ENCODE assay signal across 8 cellular contexts in genomic region chr14:91573528-91573893, GRCh38.
A peak's percentile ranks its signal among the peaks of the same experiment; 100 is the strongest.
DNase-seq lines count a peak whose midpoint lies in the region; ATAC-seq and TF ChIP-seq lines count a peak whose summit lies in the region.

No MANE protein-coding gene starts in this region.

- peaks cover 0 to 4% (median 0%) of the 10 kb centered on the region in 10 experiments; a peak in 1 of 20 replicates for H3K4me1 ChIP-seq in BLaER1 treated with 17β-estradiol and CSF1 and Interleukin-3, amounts not matched to agents 10 nM and 100 nM
- peaks cover 10% of the 10 kb centered on the region for H3K4me1 ChIP-seq in HUES6 (ENCODE audit: control insufficient read depth, insufficient read depth, low read length)
- H3K4me1 ChIP-seq in mammary epithelial cell (ENCODE audit: insufficient read depth, low read length), result peaks cover 7% of the 10 kb centered on the region

- no peaks in the 10 kb centered on the region for H4K20me1 ChIP-seq in BLaER1 treated with 17β-estradiol and CSF1 and Interleukin-3, amounts not matched to agents 10 nM and 100 nM
- no peaks in the 10 kb centered on the region for H4K20me1 ChIP-seq in mammary epithelial cell (ENCODE audit: insufficient read depth, low read length)

- DNase-seq in mammary epithelial cell (no peak), H4 (ENCODE audit: low spot score) (no peak), NCI-H1694 (lab: John Stamatoyannopoulos, UW) (no peak)
- no peak for DNase-seq in natural killer cell treated with Interleukin-12 subunit alpha and Interleukin-12 subunit beta and Interleukin-15 and Interleukin-18, amount 100 ng/mL, for 72 hours (ENCODE audit: low spot score)

- H3K27me3 Mint-ChIP-seq in natural killer cell treated with Interleukin-12 subunit alpha and Interleukin-12 subunit beta and Interleukin-15 and Interleukin-18, amount 100 ng/mL, for 72 hours, result peaks cover 28 to 31% of the 10 kb centered on the region in 2 donors

- peak overlapping the region in 6 of 10 experiments; percentile 37 to 56 (median 51); a peak in 8 of 20 replicates for H3K4me3 ChIP-seq in BLaER1 treated with 17β-estradiol and CSF1 and Interleukin-3, amounts not matched to agents 10 nM and 100 nM
- peak overlapping the region; percentile 84 for H3K4me3 ChIP-seq in HUES6 (ENCODE audit: low read depth, low read length)
- peak overlapping the region in 2 of 3 experiments; percentile 46 to 48 for H3K4me3 ChIP-seq in mammary epithelial cell (replicated peaks in 1 of 3; ENCODE audit: insufficient read depth in 1 of 3, low read depth in 2 of 3, low read length in 3 of 3)

- in situ Hi-C loops in mammary epithelial cell (cut with MboI; ENCODE audit: low sequenced_read_pairs in 2 of 2), result no loop called here

- intact Hi-C loops in mammary epithelial cell (cut with micrococcal nuclease), result no loop called here

- no peak for ATAC-seq in natural killer cell treated with Interleukin-12 subunit alpha and Interleukin-12 subunit beta and Interleukin-15 and Interleukin-18, amount 100 ng/mL, for 72 hours
- ATAC-seq in HG03139 (IDR thresholded peaks at IDR 0.05; ENCODE audit: unreplicated experiment) (no peak), GM18870 (IDR thresholded peaks at IDR 0.05; ENCODE audit: unreplicated experiment) (no peak)

- H3K4me3 Mint-ChIP-seq in natural killer cell treated with Interleukin-12 subunit alpha and Interleukin-12 subunit beta and Interleukin-15 and Interleukin-18, amount 100 ng/mL, for 72 hours, result peak overlapping the region; percentile 80

- peaks cover 14% of the 10 kb centered on the region in 2 donors for H3K4me1 Mint-ChIP-seq in natural killer cell treated with Interleukin-12 subunit alpha and Interleukin-12 subunit beta and Interleukin-15 and Interleukin-18, amount 100 ng/mL, for 72 hours (ENCODE audit: low read depth in 2 of 2)

- H3K27ac ChIP-seq in BLaER1 treated with 17β-estradiol and CSF1 and Interleukin-3, amounts not matched to agents 10 nM and 100 nM, result no peak overlapping the region
- H3K27ac ChIP-seq in HUES6 (ENCODE audit: low read depth, low read length), result no peak overlapping the region
- H3K27ac ChIP-seq in mammary epithelial cell (ENCODE audit: insufficient read depth, low read depth, low read length), result no peak overlapping the region

- H3K79me2 ChIP-seq in mammary epithelial cell (ENCODE audit: insufficient read depth, low read length), result no peaks in the 10 kb centered on the region

- H3K9me3 ChIP-seq in BLaER1 treated with 17β-estradiol and CSF1 and Interleukin-3, amounts not matched to agents 10 nM and 100 nM (replicated peaks in 1 of 11), result peaks cover 10 to 33% (median 20%) of the 10 kb centered on the region in 11 experiments; a peak in 20 of 22 replicates
- H3K9me3 ChIP-seq in HUES6 (ENCODE audit: control insufficient read depth, insufficient read depth, low read depth, low read length), result peaks cover 13% of the 10 kb centered on the region
- no peaks in the 10 kb centered on the region for H3K9me3 ChIP-seq in mammary epithelial cell (replicated peaks; ENCODE audit: insufficient read depth, low read length)

- no peak overlapping the region for H3K27ac Mint-ChIP-seq in natural killer cell treated with Interleukin-12 subunit alpha and Interleukin-12 subunit beta and Interleukin-15 and Interleukin-18, amount 100 ng/mL, for 72 hours

- CTCF ChIA-PET in mammary epithelial cell (lab: Charles Lee; ENCODE audit: low non-redundant PET), result no interaction called here

- H3K9ac ChIP-seq in BLaER1 treated with 17β-estradiol and CSF1 and Interleukin-3, amounts not matched to agents 10 nM and 100 nM, result no peak overlapping the region
- H3K9ac ChIP-seq in HUES6 (ENCODE audit: low read length) (no peak overlapping the region), mammary epithelial cell (ENCODE audit: insufficient read depth, low read length) (no peak overlapping the region)

- dilution Hi-C loops in mammary epithelial cell (cut with HindIII; ENCODE audit: low sequenced_read_pairs), result no loop called here

- H3K9me3 Mint-ChIP-seq in natural killer cell treated with Interleukin-12 subunit alpha and Interleukin-12 subunit beta and Interleukin-15 and Interleukin-18, amount 100 ng/mL, for 72 hours, result no peaks in the 10 kb centered on the region

- H3K36me3 Mint-ChIP-seq in natural killer cell treated with Interleukin-12 subunit alpha and Interleukin-12 subunit beta and Interleukin-15 and Interleukin-18, amount 100 ng/mL, for 72 hours, result no peaks in the 10 kb centered on the region

- H3K4me2 ChIP-seq in BLaER1 treated with 17β-estradiol and CSF1 and Interleukin-3, amounts not matched to agents 10 nM and 100 nM, result peak overlapping the region in 10 of 11 experiments; percentile 54 to 82 (median 72); a peak in 12 of 22 replicates
- peak overlapping the region; percentile 94 for H3K4me2 ChIP-seq in mammary epithelial cell (ENCODE audit: insufficient read depth, low read depth, low read length)

- H3K36me3 ChIP-seq in BLaER1 treated with 17β-estradiol and CSF1 and Interleukin-3, amounts not matched to agents 10 nM and 100 nM, result no peaks in the 10 kb centered on the region
- H3K36me3 ChIP-seq in HUES6 (ENCODE audit: control insufficient read depth, insufficient read depth, low read length), result no peaks in the 10 kb centered on the region
- H3K36me3 ChIP-seq in mammary epithelial cell (ENCODE audit: insufficient read depth, low read length), result no peaks in the 10 kb centered on the region

- H3K27me3 ChIP-seq in BLaER1 treated with 17β-estradiol and CSF1 and Interleukin-3, amounts not matched to agents 10 nM and 100 nM, result peaks cover 25 to 36% (median 33%) of the 10 kb centered on the region in 11 experiments
- H3K27me3 ChIP-seq in HUES6 (ENCODE audit: control insufficient read depth, insufficient read depth, low read length) (peaks cover 56% of the 10 kb centered on the region), mammary epithelial cell (ENCODE audit: insufficient read depth, low read length) (peaks cover 3% of the 10 kb centered on the region)

- no TSS peak for BruUV-seq in mammary epithelial cell (replicated peaks; lab: Mats Ljungman, UMichigan)

- TF ChIP-seq CTCF in mammary epithelial cell (conservative IDR thresholded peaks at IDR 0.05 in 1 of 2, IDR thresholded peaks at IDR 0.05 in 1 of 2; ENCODE audit: extremely low read depth in 1 of 2, insufficient read depth in 1 of 2, low read depth in 1 of 2, low read length in 2 of 2), result no peak

- H2AFZ ChIP-seq in mammary epithelial cell (ENCODE audit: low read depth, low read length), result peak overlapping the region; percentile 83
